17 cellular contexts compared by ENCODE assay signal in genomic region chr4:108106186-108106585, GRCh38.
DNase-seq lines count a peak whose midpoint lies in the region; ATAC-seq lines count a peak whose summit lies in the region.
"Had no signal": no experiment of that assay in that cellular context is flagged by ENCODE, and none has a peak within 500 bp of the region (broad histone marks: within the 10 kb centered on the region; RNA-seq: fewer than 3 reads in every experiment).

No MANE protein-coding gene starts in this region.

- H3K36me3 Mint-ChIP-seq in activated CD4-positive, alpha-beta T cell treated with anti-CD3 and anti-CD28 coated beads for 36 hours (ENCODE audit: low read depth), result peaks cover 69% of the 10 kb centered on the region
- peaks cover 23% of the 10 kb centered on the region for H3K36me3 Mint-ChIP-seq in stimulated activated naive CD8-positive, alpha-beta T cell treated with anti-CD3 and anti-CD28 coated beads, Interleukin-15, Interleukin-2, amounts not matched to agents 100 ng/mL and 50 ng/mL, for 24 hours (ENCODE audit: low read depth)
- peaks cover 66% of the 10 kb centered on the region for H3K36me3 Mint-ChIP-seq in activated naive CD8-positive, alpha-beta T cell treated with anti-CD3 and anti-CD28 coated beads for 36 hours

- POLR2A ChIA-PET in activated CD4-positive, alpha-beta T cell treated with anti-CD3 and anti-CD28 coated beads for 36 hours (lab: Charles Lee), result no interaction called here

- no peaks in the 10 kb centered on the region for H3K9me3 Mint-ChIP-seq in activated CD4-positive, alpha-beta T cell treated with anti-CD3 and anti-CD28 coated beads for 36 hours (ENCODE audit: low read depth)
- H3K9me3 Mint-ChIP-seq in stimulated activated naive CD8-positive, alpha-beta T cell treated with anti-CD3 and anti-CD28 coated beads, Interleukin-15, Interleukin-2, amounts not matched to agents 100 ng/mL and 50 ng/mL, for 24 hours, result no peaks in the 10 kb centered on the region
- no peaks in the 10 kb centered on the region for H3K9me3 Mint-ChIP-seq in activated naive CD8-positive, alpha-beta T cell treated with anti-CD3 and anti-CD28 coated beads for 36 hours
- no peaks in the 10 kb centered on the region for H3K9me3 Mint-ChIP-seq in stimulated activated naive CD8-positive, alpha-beta T cell treated with anti-CD3 and anti-CD28 coated beads, Interleukin-15, amount 100 ng/mL, for 72 hours
- H3K9me3 Mint-ChIP-seq: H9 had no signal

- ATAC-seq in activated CD4-positive, alpha-beta T cell treated with anti-CD3 and anti-CD28 coated beads for 36 hours, result no peak
- no peak for ATAC-seq in stimulated activated naive CD8-positive, alpha-beta T cell treated with anti-CD3 and anti-CD28 coated beads, Interleukin-15, Interleukin-2, amounts not matched to agents 100 U/mL and 50 U/mL, for 24 hours
- no peak for ATAC-seq in stimulated activated naive CD8-positive, alpha-beta T cell treated with anti-CD3 and anti-CD28 coated beads, Interleukin-15, amount 100 ng/mL, for 72 hours
- ATAC-seq: GM12878, Panc1 had no signal

- peak overlapping the region; percentile 66 for H3K4me3 Mint-ChIP-seq in activated CD4-positive, alpha-beta T cell treated with anti-CD3 and anti-CD28 coated beads for 36 hours
- peak overlapping the region; percentile 76 for H3K4me3 Mint-ChIP-seq in stimulated activated naive CD8-positive, alpha-beta T cell treated with anti-CD3 and anti-CD28 coated beads, Interleukin-15, Interleukin-2, amounts not matched to agents 100 ng/mL and 50 ng/mL, for 24 hours
- H3K4me3 Mint-ChIP-seq in activated naive CD8-positive, alpha-beta T cell treated with anti-CD3 and anti-CD28 coated beads for 36 hours, result peak overlapping the region; percentile 71
- H3K4me3 Mint-ChIP-seq in stimulated activated naive CD8-positive, alpha-beta T cell treated with anti-CD3 and anti-CD28 coated beads, Interleukin-15, amount 100 ng/mL, for 72 hours, result peak overlapping the region; percentile 55 to 79
- H3K4me3 Mint-ChIP-seq: H9 had no signal

- CTCF ChIA-PET in activated CD4-positive, alpha-beta T cell treated with anti-CD3 and anti-CD28 coated beads for 36 hours (lab: Charles Lee), result interaction anchor here (1.2 to 5.4 kb wide), 4 partner anchors 11 to 39 kb away, joined by 6 to 46 read pairs (median 7); no protein-coding TSS in a partner anchor

- no peak for DNase-seq in activated CD4-positive, alpha-beta T cell treated with anti-CD3 and anti-CD28 coated beads for 36 hours
- no peak for DNase-seq in activated CD4-positive, alpha-beta T cell treated with anti-CD3 and anti-CD28 coated beads, Interleukin-2, amount 50 U/mL, for 4 hours
- DNase-seq in stimulated activated naive CD8-positive, alpha-beta T cell treated with anti-CD3 and anti-CD28 coated beads, Interleukin-15, Interleukin-2, amounts not matched to agents 100 U/mL and 50 U/mL, for 24 hours, result no peak
- DNase-seq in activated naive CD8-positive, alpha-beta T cell treated with anti-CD3 and anti-CD28 coated beads for 36 hours, result no peak
- no peak for DNase-seq in stimulated activated naive CD8-positive, alpha-beta T cell treated with anti-CD3 and anti-CD28 coated beads, Interleukin-15, amount 100 ng/mL, for 72 hours
- DNase-seq in LoVo (ENCODE audit: low spot score) (no peak), RPMI8226 (no peak)
- DNase-seq: C1 segment of cervical spinal cord, Calu3, H9, MM.1S, NCI-H187 treated with DMSO at 0.1 percent for 48 hours, NCI-H446, NCI-H774 had no signal

- intact Hi-C loops in activated CD4-positive, alpha-beta T cell treated with anti-CD3 and anti-CD28 coated beads for 36 hours (cut with DNase I, micrococcal nuclease), result loop anchor here in 1 of 2 experiments (2.0 to 5.0 kb wide), 3 partner anchors 34 to 321 kb away; no protein-coding TSS in a partner anchor

- H3K27me3 Mint-ChIP-seq in activated CD4-positive, alpha-beta T cell treated with anti-CD3 and anti-CD28 coated beads for 36 hours, result no peaks in the 10 kb centered on the region
- H3K27me3 Mint-ChIP-seq in stimulated activated naive CD8-positive, alpha-beta T cell treated with anti-CD3 and anti-CD28 coated beads, Interleukin-15, Interleukin-2, amounts not matched to agents 100 ng/mL and 50 ng/mL, for 24 hours, result no peaks in the 10 kb centered on the region
- no peaks in the 10 kb centered on the region for H3K27me3 Mint-ChIP-seq in activated naive CD8-positive, alpha-beta T cell treated with anti-CD3 and anti-CD28 coated beads for 36 hours
- H3K27me3 Mint-ChIP-seq in stimulated activated naive CD8-positive, alpha-beta T cell treated with anti-CD3 and anti-CD28 coated beads, Interleukin-15, amount 100 ng/mL, for 72 hours, result no peaks in the 10 kb centered on the region

- peak overlapping the region; percentile 95 for H3K27ac Mint-ChIP-seq in activated CD4-positive, alpha-beta T cell treated with anti-CD3 and anti-CD28 coated beads for 36 hours
- H3K27ac Mint-ChIP-seq in stimulated activated naive CD8-positive, alpha-beta T cell treated with anti-CD3 and anti-CD28 coated beads, Interleukin-15, Interleukin-2, amounts not matched to agents 100 ng/mL and 50 ng/mL, for 24 hours, result peak overlapping the region; percentile 97
- H3K27ac Mint-ChIP-seq in activated naive CD8-positive, alpha-beta T cell treated with anti-CD3 and anti-CD28 coated beads for 36 hours, result peak overlapping the region; percentile 96
- peak overlapping the region; percentile 93 to 98 for H3K27ac Mint-ChIP-seq in stimulated activated naive CD8-positive, alpha-beta T cell treated with anti-CD3 and anti-CD28 coated beads, Interleukin-15, amount 100 ng/mL, for 72 hours
- H3K27ac Mint-ChIP-seq: H9 had no signal

- peaks cover 86% of the 10 kb centered on the region for H3K4me1 Mint-ChIP-seq in activated CD4-positive, alpha-beta T cell treated with anti-CD3 and anti-CD28 coated beads for 36 hours
- peaks cover 93% of the 10 kb centered on the region for H3K4me1 Mint-ChIP-seq in stimulated activated naive CD8-positive, alpha-beta T cell treated with anti-CD3 and anti-CD28 coated beads, Interleukin-15, Interleukin-2, amounts not matched to agents 100 ng/mL and 50 ng/mL, for 24 hours (ENCODE audit: low read depth)
- H3K4me1 Mint-ChIP-seq in activated naive CD8-positive, alpha-beta T cell treated with anti-CD3 and anti-CD28 coated beads for 36 hours, result peaks cover 84% of the 10 kb centered on the region
- peaks cover 93% of the 10 kb centered on the region for H3K4me1 Mint-ChIP-seq in stimulated activated naive CD8-positive, alpha-beta T cell treated with anti-CD3 and anti-CD28 coated beads, Interleukin-15, amount 100 ng/mL, for 72 hours
